Comparison of ENCODE assay signal across 3 cellular contexts in the genomic region with DNA sequence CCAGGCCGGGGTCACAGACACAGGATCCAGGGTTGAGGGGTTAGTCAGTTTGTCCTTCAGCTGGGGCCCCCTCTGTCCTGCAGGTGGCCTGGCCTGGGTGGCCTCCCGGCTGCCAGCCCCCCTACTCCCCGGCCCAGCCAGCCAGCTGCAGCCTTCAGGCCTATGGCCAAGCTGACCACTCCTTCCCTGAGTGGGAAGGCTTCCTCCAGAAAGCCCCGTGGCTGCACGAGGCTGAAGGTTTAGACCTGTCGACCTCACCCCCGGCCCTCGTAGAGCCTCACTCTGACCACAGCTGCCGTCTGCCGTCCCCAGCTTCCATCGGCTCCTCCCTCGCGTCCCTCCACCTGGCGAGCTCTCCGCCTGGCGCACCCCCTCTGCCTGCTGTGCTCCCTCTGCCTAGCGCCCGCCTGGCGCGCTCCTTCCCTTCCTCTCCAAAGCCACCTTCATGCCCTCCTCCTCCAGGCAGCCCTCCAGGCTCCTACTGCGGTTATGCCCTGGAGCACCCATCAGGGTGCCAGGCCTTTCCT.
TF ChIP-seq lines count a peak whose summit lies in the region.

No MANE protein-coding gene starts in this region.

TF ChIP-seq in SK-N-SH, 30 proteins besides CTCF, POLR2A, EP300 and RAD21:
- TF ChIP-seq USF1 (IDR thresholded peaks at IDR 0.05; ENCODE audit: borderline replicate concordance, low read depth) (no peak), POLR2AphosphoS5 (IDR thresholded peaks at IDR 0.05; ENCODE audit: low read depth, low read length) (no peak), MEF2A (IDR thresholded peaks at IDR 0.05; ENCODE audit: borderline replicate concordance, low read depth) (no peak), TCF12 (IDR thresholded peaks at IDR 0.05) (no peak)

TF ChIP-seq in SK-N-SH treated with all-trans-retinoic acid at 6 μM for 48 hours, 23 proteins besides CTCF, POLR2A, EP300 and RAD21:
- TF ChIP-seq ESRRG (CRISPR knock-in tag; IDR thresholded peaks at IDR 0.05) (no peak), PPARA (CRISPR knock-in tag; IDR thresholded peaks at IDR 0.05; ENCODE audit: borderline replicate concordance) (no peak), CSRNP3 (CRISPR knock-in tag; IDR thresholded peaks at IDR 0.05) (no peak), OSR1 (CRISPR knock-in tag; IDR thresholded peaks at IDR 0.05) (no peak), ZFP3 (CRISPR knock-in tag; IDR thresholded peaks at IDR 0.05) (no peak), SNAI2 (CRISPR knock-in tag; IDR thresholded peaks at IDR 0.05) (no peak), ZFP30 (CRISPR knock-in tag; IDR thresholded peaks at IDR 0.05) (no peak), CREB5 (CRISPR knock-in tag; IDR thresholded peaks at IDR 0.05; ENCODE audit: low read depth) (no peak), ZC3H10 (CRISPR knock-in tag; IDR thresholded peaks at IDR 0.05) (no peak), ARNTL (CRISPR knock-in tag; IDR thresholded peaks at IDR 0.05; ENCODE audit: borderline replicate concordance, low read depth) (no peak), ZNF8 (CRISPR knock-in tag; IDR thresholded peaks at IDR 0.05) (no peak)
- TF ChIP-seq, protein P1, sequence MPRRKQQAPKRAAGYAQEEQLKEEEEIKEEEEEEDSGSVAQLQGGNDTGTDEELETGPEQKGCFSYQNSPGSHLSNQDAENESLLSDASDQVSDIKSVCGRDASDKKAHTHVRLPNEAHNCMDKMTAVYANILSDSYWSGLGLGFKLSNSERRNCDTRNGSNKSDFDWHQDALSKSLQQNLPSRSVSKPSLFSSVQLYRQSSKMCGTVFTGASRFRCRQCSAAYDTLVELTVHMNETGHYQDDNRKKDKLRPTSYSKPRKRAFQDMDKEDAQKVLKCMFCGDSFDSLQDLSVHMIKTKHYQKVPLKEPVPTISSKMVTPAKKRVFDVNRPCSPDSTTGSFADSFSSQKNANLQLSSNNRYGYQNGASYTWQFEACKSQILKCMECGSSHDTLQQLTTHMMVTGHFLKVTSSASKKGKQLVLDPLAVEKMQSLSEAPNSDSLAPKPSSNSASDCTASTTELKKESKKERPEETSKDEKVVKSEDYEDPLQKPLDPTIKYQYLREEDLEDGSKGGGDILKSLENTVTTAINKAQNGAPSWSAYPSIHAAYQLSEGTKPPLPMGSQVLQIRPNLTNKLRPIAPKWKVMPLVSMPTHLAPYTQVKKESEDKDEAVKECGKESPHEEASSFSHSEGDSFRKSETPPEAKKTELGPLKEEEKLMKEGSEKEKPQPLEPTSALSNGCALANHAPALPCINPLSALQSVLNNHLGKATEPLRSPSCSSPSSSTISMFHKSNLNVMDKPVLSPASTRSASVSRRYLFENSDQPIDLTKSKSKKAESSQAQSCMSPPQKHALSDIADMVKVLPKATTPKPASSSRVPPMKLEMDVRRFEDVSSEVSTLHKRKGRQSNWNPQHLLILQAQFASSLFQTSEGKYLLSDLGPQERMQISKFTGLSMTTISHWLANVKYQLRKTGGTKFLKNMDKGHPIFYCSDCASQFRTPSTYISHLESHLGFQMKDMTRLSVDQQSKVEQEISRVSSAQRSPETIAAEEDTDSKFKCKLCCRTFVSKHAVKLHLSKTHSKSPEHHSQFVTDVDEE (CRISPR knock-in tag; IDR thresholded peaks at IDR 0.05), result no peak
- TF ChIP-seq, protein P2, sequence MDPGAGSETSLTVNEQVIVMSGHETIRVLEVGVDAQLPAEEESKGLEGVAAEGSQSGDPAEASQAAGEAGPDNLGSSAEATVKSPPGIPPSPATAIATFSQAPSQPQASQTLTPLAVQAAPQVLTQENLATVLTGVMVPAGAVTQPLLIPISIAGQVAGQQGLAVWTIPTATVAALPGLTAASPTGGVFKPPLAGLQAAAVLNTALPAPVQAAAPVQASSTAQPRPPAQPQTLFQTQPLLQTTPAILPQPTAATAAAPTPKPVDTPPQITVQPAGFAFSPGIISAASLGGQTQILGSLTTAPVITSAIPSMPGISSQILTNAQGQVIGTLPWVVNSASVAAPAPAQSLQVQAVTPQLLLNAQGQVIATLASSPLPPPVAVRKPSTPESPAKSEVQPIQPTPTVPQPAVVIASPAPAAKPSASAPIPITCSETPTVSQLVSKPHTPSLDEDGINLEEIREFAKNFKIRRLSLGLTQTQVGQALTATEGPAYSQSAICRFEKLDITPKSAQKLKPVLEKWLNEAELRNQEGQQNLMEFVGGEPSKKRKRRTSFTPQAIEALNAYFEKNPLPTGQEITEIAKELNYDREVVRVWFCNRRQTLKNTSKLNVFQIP (CRISPR knock-in tag; IDR thresholded peaks at IDR 0.05; ENCODE audit: borderline replicate concordance, low read depth), result no peak

TF ChIP-seq in K562, 482 proteins besides CTCF, POLR2A, EP300 and RAD21:
- TF ChIP-seq PPARD (CRISPR knock-in tag; IDR thresholded peaks at IDR 0.05) (no peak), ZNF184 (CRISPR knock-in tag; IDR thresholded peaks at IDR 0.05) (no peak), MEIS2 (IDR thresholded peaks at IDR 0.05; ENCODE audit: partially characterized antibody) (no peak), SMAD4 (CRISPR knock-in tag; conservative IDR thresholded peaks at IDR 0.05) (no peak), ZBTB1 (CRISPR knock-in tag; IDR thresholded peaks at IDR 0.05; ENCODE audit: borderline replicate concordance, low read depth) (0 out of 2 replicates have a peak, but pooled peaks have one; percentile 34), ZNF695 (CRISPR knock-in tag; IDR thresholded peaks at IDR 0.05) (no peak), HNRNPL (IDR thresholded peaks at IDR 0.05; ENCODE audit: low read depth, low read length) (0 out of 2 replicates have a peak, but pooled peaks have one; percentile 2), ZNF436 (CRISPR knock-in tag; IDR thresholded peaks at IDR 0.05) (peak; percentile 59; the same call in 1 of the 2 replicates), ZBTB7A (IDR thresholded peaks at IDR 0.05; ENCODE audit: borderline replicate concordance, control insufficient read depth, low read depth, low read length) (peak; percentile 39; the same call in 1 of the 2 replicates), GABPB2 (CRISPR knock-in tag; conservative IDR thresholded peaks at IDR 0.05) (no peak), ZEB2 (IDR thresholded peaks at IDR 0.05) (no peak), FOXJ2 (tag; IDR thresholded peaks at IDR 0.05) (no peak), CBX1 (IDR thresholded peaks at IDR 0.05; ENCODE audit: low read depth) (peak; percentile 49; the same call in 1 of the 2 replicates), RNF2 (IDR thresholded peaks at IDR 0.05) (no peak), HNRNPK (IDR thresholded peaks at IDR 0.05; ENCODE audit: low read depth, low read length, poor library complexity, severe bottlenecking) (no peak), SMARCA5 (IDR thresholded peaks at IDR 0.05) (peak; percentile 81), E2F6 (IDR thresholded peaks at IDR 0.05; ENCODE audit: borderline replicate concordance in 1 of 2, extremely low read depth in 1 of 2, insufficient read depth in 1 of 2, insufficient read length in 1 of 2, low read depth in 1 of 2, low read length in 1 of 2, poor library complexity in 1 of 2, severe bottlenecking in 1 of 2) (peak in 1 of 2 experiments; percentile 36), ID3 (CRISPR knock-in tag; IDR thresholded peaks at IDR 0.05) (no peak), ID3 (tag; IDR thresholded peaks at IDR 0.05) (no peak), TEAD4 (IDR thresholded peaks at IDR 0.05; ENCODE audit: low read length) (no peak), TEAD4 (CRISPR knock-in tag; IDR thresholded peaks at IDR 0.05; ENCODE audit: borderline replicate concordance) (no peak), KDM1A (IDR thresholded peaks at IDR 0.05) (peak; percentile 40 to 74; a peak in 3 of 4 replicates), ZFP36 (IDR thresholded peaks at IDR 0.05; ENCODE audit: low read depth, low read length, partially characterized antibody) (peak; percentile 97), ELF1 (tag; IDR thresholded peaks at IDR 0.05) (no peak), SRSF9 (IDR thresholded peaks at IDR 0.05; ENCODE audit: borderline replicate concordance, low read depth, low read length) (no peak), GTF2E2 (tag; IDR thresholded peaks at IDR 0.05) (no peak), BCOR (IDR thresholded peaks at IDR 0.05) (peak; percentile 88), XRCC4 (IDR thresholded peaks at IDR 0.05; ENCODE audit: extremely low read depth, insufficient read depth, insufficient read length) (no peak), KDM2B (CRISPR knock-in tag; IDR thresholded peaks at IDR 0.05) (no peak), ZNF263 (CRISPR knock-in tag; IDR thresholded peaks at IDR 0.05; ENCODE audit: borderline replicate concordance) (peak; percentile 31; the same call in 1 of the 2 replicates)
- TF ChIP-seq, protein P3, sequence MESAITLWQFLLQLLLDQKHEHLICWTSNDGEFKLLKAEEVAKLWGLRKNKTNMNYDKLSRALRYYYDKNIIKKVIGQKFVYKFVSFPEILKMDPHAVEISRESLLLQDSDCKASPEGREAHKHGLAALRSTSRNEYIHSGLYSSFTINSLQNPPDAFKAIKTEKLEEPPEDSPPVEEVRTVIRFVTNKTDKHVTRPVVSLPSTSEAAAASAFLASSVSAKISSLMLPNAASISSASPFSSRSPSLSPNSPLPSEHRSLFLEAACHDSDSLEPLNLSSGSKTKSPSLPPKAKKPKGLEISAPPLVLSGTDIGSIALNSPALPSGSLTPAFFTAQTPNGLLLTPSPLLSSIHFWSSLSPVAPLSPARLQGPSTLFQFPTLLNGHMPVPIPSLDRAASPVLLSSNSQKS (CRISPR knock-in tag; IDR thresholded peaks at IDR 0.05), result no peak
- TF ChIP-seq, protein P4, sequence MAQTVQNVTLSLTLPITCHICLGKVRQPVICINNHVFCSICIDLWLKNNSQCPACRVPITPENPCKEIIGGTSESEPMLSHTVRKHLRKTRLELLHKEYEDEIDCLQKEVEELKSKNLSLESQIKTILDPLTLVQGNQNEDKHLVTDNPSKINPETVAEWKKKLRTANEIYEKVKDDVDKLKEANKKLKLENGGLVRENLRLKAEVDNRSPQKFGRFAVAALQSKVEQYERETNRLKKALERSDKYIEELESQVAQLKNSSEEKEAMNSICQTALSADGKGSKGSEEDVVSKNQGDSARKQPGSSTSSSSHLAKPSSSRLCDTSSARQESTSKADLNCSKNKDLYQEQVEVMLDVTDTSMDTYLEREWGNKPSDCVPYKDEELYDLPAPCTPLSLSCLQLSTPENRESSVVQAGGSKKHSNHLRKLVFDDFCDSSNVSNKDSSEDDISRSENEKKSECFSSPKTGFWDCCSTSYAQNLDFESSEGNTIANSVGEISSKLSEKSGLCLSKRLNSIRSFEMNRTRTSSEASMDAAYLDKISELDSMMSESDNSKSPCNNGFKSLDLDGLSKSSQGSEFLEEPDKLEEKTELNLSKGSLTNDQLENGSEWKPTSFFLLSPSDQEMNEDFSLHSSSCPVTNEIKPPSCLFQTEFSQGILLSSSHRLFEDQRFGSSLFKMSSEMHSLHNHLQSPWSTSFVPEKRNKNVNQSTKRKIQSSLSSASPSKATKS (CRISPR knock-in tag; IDR thresholded peaks at IDR 0.05), result no peak
